ENCODE assay signal across 10 cellular contexts in the genomic region with DNA sequence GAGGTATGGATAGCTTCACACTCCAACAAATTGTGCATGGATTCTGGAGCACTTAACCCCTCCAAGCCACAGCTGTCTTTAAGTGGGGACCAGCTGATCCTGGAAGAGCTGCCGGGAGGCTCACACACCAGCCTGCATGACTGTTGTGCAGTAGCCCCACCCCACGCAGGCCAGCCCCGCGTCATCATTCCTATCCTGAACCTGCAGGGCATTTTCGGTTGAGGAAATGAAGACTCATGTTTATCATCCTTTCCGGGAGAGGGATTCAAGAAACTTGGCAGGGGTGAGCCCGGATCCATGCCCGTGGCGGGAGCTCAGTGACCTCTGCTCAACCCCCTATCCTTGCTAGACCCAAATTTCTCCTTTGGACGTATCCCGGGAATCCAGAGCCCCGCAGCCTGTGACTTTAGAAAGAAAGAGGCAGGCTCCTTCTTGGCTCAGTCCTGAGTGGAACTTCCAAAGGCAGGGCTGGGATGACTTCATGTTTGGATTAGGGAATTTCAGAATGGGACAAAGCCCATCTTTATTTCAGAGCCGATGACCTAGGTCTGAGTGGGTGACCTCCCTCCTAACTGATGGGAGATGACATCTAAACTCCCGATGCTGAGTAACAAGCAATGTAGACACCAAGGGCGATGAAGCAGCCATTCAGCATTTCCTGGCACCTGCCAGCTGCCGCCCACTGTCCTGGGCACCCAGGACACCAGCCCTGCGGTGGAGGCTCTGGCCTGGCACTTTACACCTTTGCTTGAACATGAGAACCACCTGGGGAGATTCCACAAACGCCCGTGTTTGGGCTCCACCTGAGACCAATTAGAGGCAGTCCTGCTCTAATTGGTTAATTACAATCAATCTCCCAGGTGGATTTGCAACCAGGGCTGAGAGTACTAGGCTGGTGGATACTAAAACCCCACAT. TPM values are rescaled to one million over a fixed set of nuclear protein-coding genes. Genes with fewer than 3 reads are reported as not detected.
DNase-seq lines count a peak whose midpoint lies in the region; ATAC-seq and TF ChIP-seq lines count a peak whose summit lies in the region.
"Had no signal": no experiment of that assay in that cellular context is flagged by ENCODE, and none has a peak within 500 bp of the region (broad histone marks: within the 10 kb centered on the region; RNA-seq: fewer than 3 reads in every experiment).

No MANE protein-coding gene starts in this region.

- H2BK120ac ChIP-seq in IMR-90 (ENCODE audit: low read depth, low read length), result no peak overlapping the region

- H2AFZ ChIP-seq in IMR-90 (replicated peaks; ENCODE audit: low read length, poor library complexity), result peak overlapping the region; percentile 52

- 64% methylated on average over 3 of the region's 19 CpGs; no CpG with 5 or more reads in 1 of the 2 experiments for WGBS in IMR-90 (ENCODE audit: extremely low coverage in 2 of 2, insufficient read length in 1 of 2), 2 experiments

- H3K18ac ChIP-seq in IMR-90 (ENCODE audit: low read depth, low read length), result no peak overlapping the region

- in situ Hi-C loops in IMR-90 (cut with MboI; ENCODE audit: low sequenced_read_pairs), result loop anchor here (5.0 kb wide), 1 partner anchor 326 kb away; no protein-coding TSS in a partner anchor

- no peak overlapping the region for H3K27ac Mint-ChIP-seq in naive thymus-derived CD4-positive, alpha-beta T cell

- ATAC-seq in IMR-90 (ENCODE audit: low read depth) (no peak), GM19035 (IDR thresholded peaks at IDR 0.05; ENCODE audit: unreplicated experiment) (no peak), GM18517 (IDR thresholded peaks at IDR 0.05; ENCODE audit: unreplicated experiment) (no peak), HG03280 (IDR thresholded peaks at IDR 0.05; ENCODE audit: unreplicated experiment) (no peak)
- ATAC-seq in naive thymus-derived CD4-positive, alpha-beta T cell, result no peak

- H4K8ac ChIP-seq in IMR-90 (ENCODE audit: low read depth in 2 of 2, low read length in 2 of 2), result no peak overlapping the region

- no peak overlapping the region for H2AK5ac ChIP-seq in IMR-90 (ENCODE audit: low read depth, low read length)

- peaks cover 0 to 4% (median 0%) of the 10 kb centered on the region in 11 donors for H3K9me3 Mint-ChIP-seq in naive thymus-derived CD4-positive, alpha-beta T cell

- no peak overlapping the region for H4K5ac ChIP-seq in IMR-90 (ENCODE audit: low read depth, low read length)

- no peak overlapping the region for H2BK5ac ChIP-seq in IMR-90 (ENCODE audit: low read depth, low read length, poor library complexity, severe bottlenecking)

- H3K14ac ChIP-seq in IMR-90 (replicated peaks; ENCODE audit: low read depth, low read length), result no peak overlapping the region

- intact Hi-C loops in IMR-90 (cut with micrococcal nuclease), result loop anchor here (5.0 to 10.0 kb wide), 2 partner anchors 184 to 206 kb away; no protein-coding TSS in a partner anchor
- intact Hi-C loops in naive thymus-derived CD4-positive, alpha-beta T cell (cut with micrococcal nuclease), result loop anchor here in 1 of 2 donors (5.0 kb wide), 1 partner anchor 336 kb away; no protein-coding TSS in a partner anchor

- H3K4me1 ChIP-seq in BE2C, result no peaks in the 10 kb centered on the region
- H3K4me1 ChIP-seq in IMR-90 (ENCODE audit: control insufficient read depth, insufficient read depth, low read length), result no peaks in the 10 kb centered on the region
- H3K4me1 ChIP-seq in naive thymus-derived CD4-positive, alpha-beta T cell (ENCODE audit: control insufficient read depth in 2 of 2, insufficient read depth in 2 of 2, low read length in 2 of 2), result no peaks in the 10 kb centered on the region

- no TSS peak for BruUV-seq in IMR-90 (replicated peaks; lab: Mats Ljungman, UMichigan)

- no peak overlapping the region for H4K91ac ChIP-seq in IMR-90 (ENCODE audit: insufficient read depth, low read depth, low read length)

- TF ChIP-seq CTCF in BE2C (IDR thresholded peaks at IDR 0.05; ENCODE audit: low read depth, low read length), result no peak
- no peak for TF ChIP-seq CTCF in IMR-90 (conservative IDR thresholded peaks at IDR 0.05; ENCODE audit: low read depth, low read length)

- dilution Hi-C loops in IMR-90 (cut with HindIII; ENCODE audit: low sequenced_read_pairs, unreplicated experiment), result no loop called here

- 0 out of 2 replicates have a peak, but pooled peaks cover 4% of the 10 kb centered on the region for H4K20me1 ChIP-seq in IMR-90 (ENCODE audit: insufficient read depth, low read length)

- no peak overlapping the region for H2AK9ac ChIP-seq in IMR-90 (replicated peaks; ENCODE audit: low read depth, low read length, poor library complexity)

- H3K4me3 Mint-ChIP-seq in naive thymus-derived CD4-positive, alpha-beta T cell, result no peak overlapping the region

- no peaks in the 10 kb centered on the region for H3K79me1 ChIP-seq in IMR-90 (ENCODE audit: low read depth in 1 of 2, low read length in 2 of 2)

- no peak overlapping the region for H3K4ac ChIP-seq in IMR-90 (ENCODE audit: low read depth, low read length)

- H3K36me3 ChIP-seq in BE2C (no peaks in the 10 kb centered on the region), IMR-90 (ENCODE audit: control insufficient read depth, insufficient read depth, low read length) (no peaks in the 10 kb centered on the region)
- no peaks in the 10 kb centered on the region for H3K36me3 ChIP-seq in naive thymus-derived CD4-positive, alpha-beta T cell (ENCODE audit: control insufficient read depth in 2 of 3, insufficient read depth in 3 of 3, low read length in 3 of 3)

- CTCF ChIA-PET in IMR-90 (lab: Yijun Ruan, JAX), result interaction anchor here (1.2 kb wide), 1 partner anchor 296 kb away, joined by 3 read pairs; no protein-coding TSS in a partner anchor
- CTCF ChIA-PET in naive thymus-derived CD4-positive, alpha-beta T cell (lab: Charles Lee), result interaction anchor here (0.6 to 3.1 kb wide), 6 partner anchors 10 to 329 kb away, joined by 3 to 12 read pairs (median 3); no protein-coding TSS in a partner anchor

- H3K4me1 Mint-ChIP-seq in naive thymus-derived CD4-positive, alpha-beta T cell, result peaks cover 0 to 4% (median 0%) of the 10 kb centered on the region in 7 donors

- H2BK15ac ChIP-seq in IMR-90 (ENCODE audit: low read depth, low read length), result no peak overlapping the region

- POLR2A ChIA-PET in IMR-90 (lab: Charles Lee; ENCODE audit: unreplicated experiment), result no interaction called here
- POLR2A ChIA-PET in naive thymus-derived CD4-positive, alpha-beta T cell (lab: Charles Lee), result no interaction called here

- H3K9me1 ChIP-seq in IMR-90 (ENCODE audit: insufficient read depth, low read length), result no peaks in the 10 kb centered on the region

- DNase-seq in BE2C (peak; percentile 43), IMR-90 (peak; percentile 62), dermis microvascular lymphatic vessel endothelial cell (ENCODE audit: low read depth in 2 of 2) (peak; percentile 25 to 81), myocyte (ENCODE audit: low read depth) (peak; percentile 4)
- DNase-seq in naive thymus-derived CD4-positive, alpha-beta T cell, result no peak
- DNase-seq: activated CD4-positive, alpha-beta T cell treated with anti-CD3 and anti-CD28 coated beads, Interleukin-2, amount 50 U/mL, for 48 hours had no signal

- H3K23ac ChIP-seq in IMR-90 (ENCODE audit: low read depth, low read length), result no peak overlapping the region

- H3K4me2 ChIP-seq in IMR-90 (ENCODE audit: low read depth, low read length), result no peak overlapping the region

- no peak overlapping the region for H3K56ac ChIP-seq in IMR-90 (ENCODE audit: extremely low read depth, insufficient read depth, low read length)

- no peak overlapping the region for H3K27ac ChIP-seq in IMR-90 (ENCODE audit: insufficient read depth, low read length)
- H3K27ac ChIP-seq in naive thymus-derived CD4-positive, alpha-beta T cell (ENCODE audit: low read depth, low read length), result no peak overlapping the region
- H3K27ac ChIP-seq: HL-60 had no signal

- H2BK20ac ChIP-seq in IMR-90 (ENCODE audit: low read depth, low read length), result no peak overlapping the region

- no peaks in the 10 kb centered on the region for H3K9me3 ChIP-seq in BE2C
- H3K9me3 ChIP-seq in IMR-90 (ENCODE audit: control insufficient read depth, insufficient read depth, low read length), result peaks cover 4% of the 10 kb centered on the region; the same call in 1 of the 2 replicates
- H3K9me3 ChIP-seq in naive thymus-derived CD4-positive, alpha-beta T cell (ENCODE audit: control insufficient read depth in 2 of 3, low read length in 3 of 3), result no peaks in the 10 kb centered on the region

- peaks cover 0 to 3% (median 0%) of the 10 kb centered on the region in 5 donors for H3K36me3 Mint-ChIP-seq in naive thymus-derived CD4-positive, alpha-beta T cell

- no peak for TF ChIP-seq POLR2A in IMR-90 (IDR thresholded peaks at IDR 0.05; ENCODE audit: low read depth, low read length)

- peaks cover 0 to 2% (median 0%) of the 10 kb centered on the region in 5 donors for H3K27me3 Mint-ChIP-seq in naive thymus-derived CD4-positive, alpha-beta T cell

- H3K27me3 ChIP-seq in BE2C, result no peaks in the 10 kb centered on the region
- H3K27me3 ChIP-seq in IMR-90 (ENCODE audit: control insufficient read depth, insufficient read depth, low read length), result no peaks in the 10 kb centered on the region
- H3K27me3 ChIP-seq in naive thymus-derived CD4-positive, alpha-beta T cell (ENCODE audit: control insufficient read depth in 2 of 2, insufficient read depth in 2 of 2, low read length in 2 of 2), result no peaks in the 10 kb centered on the region

- no peak overlapping the region for H3K9ac ChIP-seq in IMR-90 (ENCODE audit: low read depth, low read length)

- H3K4me3 ChIP-seq in BE2C (ENCODE audit: low read depth, low read length) (no peak overlapping the region), IMR-90 (ENCODE audit: insufficient read depth, low read depth, low read length) (no peak overlapping the region)
- no peak overlapping the region for H3K4me3 ChIP-seq in naive thymus-derived CD4-positive, alpha-beta T cell (ENCODE audit: low read length)

- no peak for TF ChIP-seq RAD21 in IMR-90 (IDR thresholded peaks at IDR 0.05; ENCODE audit: low read length)

TF ChIP-seq in IMR-90, 13 proteins besides CTCF, POLR2A, EP300 and RAD21:
- no peak for TF ChIP-seq RFX5 (IDR thresholded peaks at IDR 0.05; ENCODE audit: low read depth, low read length)

RNA-seq across cellular contexts. Expression of gene CMIP, which starts 43.3 kb away (rescaled TPM):
- 15.5 TPM for polyA plus RNA-seq in BE2C (2012; ENCODE audit: insufficient read depth, insufficient read length, low read depth)
- total RNA-seq in IMR-90 (2012; rRNA removed), result 3.2 and 3.9 TPM in 2 replicates
- polyA plus RNA-seq in IMR-90 (2012; rRNA removed), result 10.2 and 11.6 TPM in 2 replicates
- polyA plus RNA-seq in IMR-90 (2012; cell fraction: cytosol; rRNA removed), result 9.7 and 13.7 TPM in 2 replicates
- polyA plus RNA-seq in IMR-90 (2012; cell fraction: nucleus; rRNA removed; ENCODE audit: low replicate concordance), result 12.7 and 18.3 TPM in 2 replicates
- 8.0 and 18.7 TPM in 2 replicates for total RNA-seq in dermis microvascular lymphatic vessel endothelial cell
- 13.5 and 20.0 TPM in 2 replicates for total RNA-seq in myocyte
- polyA plus RNA-seq in myocyte (2012), result 76.5 TPM
- 10 to 100 TPM; 28.9 to 75.4 (median 38.2) TPM for total RNA-seq in naive thymus-derived CD4-positive, alpha-beta T cell
- polyA plus RNA-seq in naive thymus-derived CD4-positive, alpha-beta T cell, result under 1 TPM; 0.66 to 0.92 TPM

Comparison
In these comparisons a context has a peak if more than half of its experiments do, and no peak if none do; other contexts are left out.
1. DNase-seq: peak in BE2C (single experiment), IMR-90 (single experiment), dermis microvascular lymphatic vessel endothelial cell (2 of 2) and myocyte (single experiment); none in naive thymus-derived CD4-positive, alpha-beta T cell (0 of 9).